ENCODE assay signal across 1 cellular context in the genomic region with DNA sequence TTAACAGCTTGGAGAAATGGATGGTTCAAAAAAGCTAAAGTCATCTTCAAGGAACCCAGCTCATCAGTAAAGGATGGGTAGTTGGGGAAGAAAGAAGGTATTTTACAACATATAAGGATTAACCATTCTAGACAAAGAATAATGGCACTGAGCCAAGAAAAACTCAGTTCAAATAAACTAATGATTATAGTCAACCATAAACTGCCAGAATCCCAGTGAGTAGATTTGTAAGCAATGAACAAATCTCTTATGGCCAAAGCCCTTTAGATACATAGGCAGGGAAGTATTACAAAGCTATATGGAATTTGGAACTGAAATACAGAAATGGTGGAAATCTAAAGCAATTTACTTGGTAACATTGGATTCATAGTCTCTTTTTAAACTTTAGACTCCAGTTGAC.
TF ChIP-seq lines count a peak whose summit lies in the region.

No MANE protein-coding gene starts in this region.

TF ChIP-seq in GM12878, 131 proteins besides CTCF, POLR2A, EP300 and RAD21 (continued from another document):
- TF ChIP-seq ZNF217 (IDR thresholded peaks at IDR 0.05) (no peak), SMC3 (IDR thresholded peaks at IDR 0.05; ENCODE audit: borderline replicate concordance, low read length) (no peak), NBN (IDR thresholded peaks at IDR 0.05) (no peak), MTA3 (IDR thresholded peaks at IDR 0.05; ENCODE audit: borderline replicate concordance, low read length) (no peak), CBX5 (IDR thresholded peaks at IDR 0.05; ENCODE audit: low read depth) (no peak), MTA2 (IDR thresholded peaks at IDR 0.05; ENCODE audit: low read depth) (no peak)
TF ChIP-seq in GM12878: peak in this region for 0.
